ENCODE assay signal across 8 cellular contexts in the genomic region with DNA sequence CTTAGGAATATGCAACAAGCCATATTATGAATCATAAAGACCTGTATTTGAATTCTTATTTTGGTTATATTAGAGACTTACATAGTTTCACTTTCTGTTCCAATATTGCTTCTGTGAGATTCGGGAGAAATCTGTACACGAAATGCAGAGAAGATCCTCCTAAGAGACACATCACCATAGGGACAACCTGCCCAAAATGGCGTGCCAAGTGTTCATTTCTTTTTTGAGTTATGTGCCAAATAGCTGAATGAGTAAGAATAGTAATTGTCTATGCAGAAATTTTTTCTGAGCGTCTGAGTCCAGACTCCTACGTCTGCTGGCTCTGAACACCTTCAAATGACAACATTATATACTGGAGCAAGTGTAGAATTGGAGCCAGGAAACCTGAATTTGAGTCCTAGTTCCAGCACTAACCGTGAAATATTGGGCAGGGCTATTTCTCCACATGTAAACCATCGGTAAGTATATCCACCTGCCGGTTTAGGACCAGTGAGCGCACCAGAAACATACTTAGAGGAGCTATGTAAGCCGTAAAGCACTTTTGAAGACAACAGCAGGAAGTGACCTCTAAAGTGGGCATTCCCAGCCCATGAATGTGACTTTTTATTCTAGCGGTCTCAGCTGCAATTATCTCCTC.
A peak's percentile ranks its signal among the peaks of the same experiment; 100 is the strongest.
DNase-seq lines count a peak whose midpoint lies in the region; ATAC-seq and TF ChIP-seq lines count a peak whose summit lies in the region.

No MANE protein-coding gene starts in this region.

- peak overlapping the region; percentile 65 for H3K4me3 Mint-ChIP-seq in CD8-positive, alpha-beta T cell

- ATAC-seq in CD8-positive, alpha-beta T cell: no peak
- ATAC-seq in GM21367 (IDR thresholded peaks at IDR 0.05; ENCODE audit: unreplicated experiment) (no peak), GM21360 (IDR thresholded peaks at IDR 0.05; ENCODE audit: unreplicated experiment) (no peak), HG03159 (IDR thresholded peaks at IDR 0.05; ENCODE audit: unreplicated experiment) (no peak)

- H3K9me3 ChIP-seq in CD8-positive, alpha-beta T cell (ENCODE audit: low read length): no peaks in the 10 kb centered on the region
- H3K9me3 ChIP-seq in esophagus squamous epithelium: no peaks in the 10 kb centered on the region

- no peaks in the 10 kb centered on the region for H3K36me3 Mint-ChIP-seq in CD8-positive, alpha-beta T cell

- POLR2A ChIA-PET in CD8-positive, alpha-beta T cell (lab: Charles Lee): interaction anchor here (0.6 kb wide), 1 partner anchor 42 kb away, joined by 3 read pairs; no protein-coding TSS in a partner anchor

- peaks cover 24% of the 10 kb centered on the region for H3K4me1 Mint-ChIP-seq in CD8-positive, alpha-beta T cell (ENCODE audit: low read depth)

- peak overlapping the region; percentile 34 for H3K4me3 ChIP-seq in CD8-positive, alpha-beta T cell (ENCODE audit: low read depth, low read length)
- H3K4me3 ChIP-seq in esophagus squamous epithelium (peak overlapping the region; percentile 7 to 62 (median 36)), rectal smooth muscle tissue (ENCODE audit: low read length) (peak overlapping the region; percentile 55)

- H3K27ac Mint-ChIP-seq in CD8-positive, alpha-beta T cell: no peak overlapping the region

- H3K27me3 ChIP-seq in CD8-positive, alpha-beta T cell (ENCODE audit: insufficient read depth, low read length): no peaks in the 10 kb centered on the region
- no peaks in the 10 kb centered on the region for H3K27me3 ChIP-seq in esophagus squamous epithelium
- no peaks in the 10 kb centered on the region for H3K27me3 ChIP-seq in rectal smooth muscle tissue (ENCODE audit: control insufficient read depth, insufficient read depth, low read length)

- no peak for DNase-seq in CD8-positive, alpha-beta T cell
- DNase-seq in RPMI7951 (ENCODE audit: low read depth) (peak; percentile 42), esophagus squamous epithelium (lab: John Stamatoyannopoulos, UW) (no peak), Ammon's horn (ENCODE audit: low spot score) (no peak)

- no peaks in the 10 kb centered on the region for H3K36me3 ChIP-seq in CD8-positive, alpha-beta T cell (ENCODE audit: insufficient read depth, low read length)
- H3K36me3 ChIP-seq in esophagus squamous epithelium: no peaks in the 10 kb centered on the region
- no peaks in the 10 kb centered on the region for H3K36me3 ChIP-seq in rectal smooth muscle tissue (ENCODE audit: control insufficient read depth, insufficient read depth, low read length)

- no peak for TF ChIP-seq CTCF in CD8-positive, alpha-beta T cell (IDR thresholded peaks at IDR 0.05)
- no peak for TF ChIP-seq CTCF in esophagus squamous epithelium (IDR thresholded peaks at IDR 0.05)

- H3K4me1 ChIP-seq in CD8-positive, alpha-beta T cell (ENCODE audit: insufficient read depth, low read length): peaks cover 12% of the 10 kb centered on the region
- H3K4me1 ChIP-seq in esophagus squamous epithelium (peaks cover 7 to 86% (median 49%) of the 10 kb centered on the region in 3 donors), rectal smooth muscle tissue (ENCODE audit: control insufficient read depth, insufficient read depth, low read length) (peaks cover 6% of the 10 kb centered on the region)

- TF ChIP-seq POLR2A in esophagus squamous epithelium (IDR thresholded peaks at IDR 0.05): no peak

- peaks cover 2% of the 10 kb centered on the region for H3K27me3 Mint-ChIP-seq in CD8-positive, alpha-beta T cell (ENCODE audit: low read depth)

- intact Hi-C loops in CD8-positive, alpha-beta T cell (cut with DNase I, micrococcal nuclease): no loop called here
- intact Hi-C loops in esophagus squamous epithelium (cut with DNase I): no loop called here

- WGBS in esophagus squamous epithelium, 2 donors: 25 to 30% methylated on average over 11 of the region's 11 CpGs

- no peak overlapping the region for H3K27ac ChIP-seq in CD8-positive, alpha-beta T cell (ENCODE audit: low read depth, low read length)
- peak overlapping the region; percentile 72 to 87 (median 86) for H3K27ac ChIP-seq in esophagus squamous epithelium
- peak overlapping the region; percentile 63 for H3K27ac ChIP-seq in rectal smooth muscle tissue (ENCODE audit: low read depth, low read length)

- no peak overlapping the region for H3K9ac ChIP-seq in rectal smooth muscle tissue (ENCODE audit: low read length)

- CTCF ChIA-PET in CD8-positive, alpha-beta T cell (lab: Charles Lee): no interaction called here

- no peaks in the 10 kb centered on the region for H3K9me3 Mint-ChIP-seq in CD8-positive, alpha-beta T cell
